1 cellular context compared by ENCODE assay signal in the genomic region with DNA sequence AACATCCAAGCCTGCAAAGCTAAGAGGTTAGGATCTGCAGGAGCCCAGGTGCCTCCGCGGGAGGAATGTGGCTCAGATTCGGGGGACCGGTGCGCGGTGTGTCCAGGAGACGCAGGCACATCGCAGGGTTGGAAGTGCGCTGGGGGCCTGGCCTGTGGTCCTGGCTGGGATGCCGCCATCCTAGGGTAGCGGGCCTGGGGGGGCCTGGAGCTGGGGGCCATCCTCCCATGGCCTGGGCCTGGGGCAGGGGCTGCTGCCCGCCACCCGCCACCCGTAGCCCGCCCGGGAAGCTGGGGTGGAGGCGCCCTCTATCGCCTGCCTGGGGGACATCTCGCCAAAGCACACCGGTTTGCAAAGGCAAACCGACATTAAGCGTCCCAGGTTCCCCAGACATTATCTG.
TF ChIP-seq lines count a peak whose summit lies in the region.

No MANE protein-coding gene starts in this region.

TF ChIP-seq in HepG2, 621 proteins besides CTCF, POLR2A, EP300 and RAD21 (continued from another document and continues in another):
- peak; percentile 59 for TF ChIP-seq ZNF687 (CRISPR knock-in tag; IDR thresholded peaks at IDR 0.05)
- peak; percentile 50; the same call in 1 of the 2 replicates for TF ChIP-seq HOXA5 (CRISPR knock-in tag; IDR thresholded peaks at IDR 0.05)
- no peak for TF ChIP-seq ZNF234 (CRISPR knock-in tag; conservative IDR thresholded peaks at IDR 0.05)
- TF ChIP-seq, protein P1, sequence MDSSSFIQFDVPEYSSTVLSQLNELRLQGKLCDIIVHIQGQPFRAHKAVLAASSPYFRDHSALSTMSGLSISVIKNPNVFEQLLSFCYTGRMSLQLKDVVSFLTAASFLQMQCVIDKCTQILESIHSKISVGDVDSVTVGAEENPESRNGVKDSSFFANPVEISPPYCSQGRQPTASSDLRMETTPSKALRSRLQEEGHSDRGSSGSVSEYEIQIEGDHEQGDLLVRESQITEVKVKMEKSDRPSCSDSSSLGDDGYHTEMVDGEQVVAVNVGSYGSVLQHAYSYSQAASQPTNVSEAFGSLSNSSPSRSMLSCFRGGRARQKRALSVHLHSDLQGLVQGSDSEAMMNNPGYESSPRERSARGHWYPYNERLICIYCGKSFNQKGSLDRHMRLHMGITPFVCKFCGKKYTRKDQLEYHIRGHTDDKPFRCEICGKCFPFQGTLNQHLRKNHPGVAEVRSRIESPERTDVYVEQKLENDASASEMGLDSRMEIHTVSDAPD (CRISPR knock-in tag; IDR thresholded peaks at IDR 0.05) = no peak
- no peak for TF ChIP-seq RCOR2 (CRISPR knock-in tag; IDR thresholded peaks at IDR 0.05)
- TF ChIP-seq KDM5B (CRISPR knock-in tag; IDR thresholded peaks at IDR 0.05; ENCODE audit: borderline replicate concordance) = no peak
- TF ChIP-seq SP2 (CRISPR knock-in tag; IDR thresholded peaks at IDR 0.05) = peak; percentile 32; the same call in 1 of the 2 replicates
- 0 out of 2 replicates have a peak, but pooled peaks have one; percentile 18 for TF ChIP-seq GATAD2A (CRISPR knock-in tag; IDR thresholded peaks at IDR 0.05)
- TF ChIP-seq ZFY (CRISPR knock-in tag; IDR thresholded peaks at IDR 0.05) = peak; percentile 32; the same call in 1 of the 2 replicates
- no peak for TF ChIP-seq FIP1L1 (IDR thresholded peaks at IDR 0.05; ENCODE audit: borderline replicate concordance, insufficient read depth, low read depth, low read length)
- TF ChIP-seq, protein P2, sequence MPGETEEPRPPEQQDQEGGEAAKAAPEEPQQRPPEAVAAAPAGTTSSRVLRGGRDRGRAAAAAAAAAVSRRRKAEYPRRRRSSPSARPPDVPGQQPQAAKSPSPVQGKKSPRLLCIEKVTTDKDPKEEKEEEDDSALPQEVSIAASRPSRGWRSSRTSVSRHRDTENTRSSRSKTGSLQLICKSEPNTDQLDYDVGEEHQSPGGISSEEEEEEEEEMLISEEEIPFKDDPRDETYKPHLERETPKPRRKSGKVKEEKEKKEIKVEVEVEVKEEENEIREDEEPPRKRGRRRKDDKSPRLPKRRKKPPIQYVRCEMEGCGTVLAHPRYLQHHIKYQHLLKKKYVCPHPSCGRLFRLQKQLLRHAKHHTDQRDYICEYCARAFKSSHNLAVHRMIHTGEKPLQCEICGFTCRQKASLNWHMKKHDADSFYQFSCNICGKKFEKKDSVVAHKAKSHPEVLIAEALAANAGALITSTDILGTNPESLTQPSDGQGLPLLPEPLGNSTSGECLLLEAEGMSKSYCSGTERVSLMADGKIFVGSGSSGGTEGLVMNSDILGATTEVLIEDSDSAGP (CRISPR knock-in tag; IDR thresholded peaks at IDR 0.05; ENCODE audit: borderline replicate concordance) = peak; percentile 22; the same call in 1 of the 2 replicates
- no peak for TF ChIP-seq ZNF33A (CRISPR knock-in tag; IDR thresholded peaks at IDR 0.05; ENCODE audit: borderline replicate concordance)
- peak; percentile 47; the same call in 1 of the 2 replicates for TF ChIP-seq HOXA3 (CRISPR knock-in tag; IDR thresholded peaks at IDR 0.05)
- TF ChIP-seq ZNF883 (CRISPR knock-in tag; IDR thresholded peaks at IDR 0.05; ENCODE audit: not compliant biosample characterization) = no peak
- TF ChIP-seq TBX3 (IDR thresholded peaks at IDR 0.05; ENCODE audit: borderline replicate concordance) = no peak
- no peak for TF ChIP-seq TEAD3 (CRISPR knock-in tag; optimal IDR thresholded peaks at IDR 0.05; ENCODE audit: borderline replicate concordance)
- no peak for TF ChIP-seq ZNF317 (CRISPR knock-in tag; IDR thresholded peaks at IDR 0.05)
- no peak for TF ChIP-seq RBM22 (optimal IDR thresholded peaks at IDR 0.05; ENCODE audit: low read length)
- peak; percentile 27; the same call in 1 of the 2 replicates for TF ChIP-seq SNAPC2 (CRISPR knock-in tag; IDR thresholded peaks at IDR 0.05)
- no peak; the same call in 1 of the 2 replicates for TF ChIP-seq ARID4A (CRISPR knock-in tag; IDR thresholded peaks at IDR 0.05; ENCODE audit: borderline replicate concordance)
- TF ChIP-seq, protein P3, sequence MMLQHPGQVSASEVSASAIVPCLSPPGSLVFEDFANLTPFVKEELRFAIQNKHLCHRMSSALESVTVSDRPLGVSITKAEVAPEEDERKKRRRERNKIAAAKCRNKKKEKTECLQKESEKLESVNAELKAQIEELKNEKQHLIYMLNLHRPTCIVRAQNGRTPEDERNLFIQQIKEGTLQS (CRISPR knock-in tag; IDR thresholded peaks at IDR 0.05) = no peak
- TF ChIP-seq, protein P4, sequence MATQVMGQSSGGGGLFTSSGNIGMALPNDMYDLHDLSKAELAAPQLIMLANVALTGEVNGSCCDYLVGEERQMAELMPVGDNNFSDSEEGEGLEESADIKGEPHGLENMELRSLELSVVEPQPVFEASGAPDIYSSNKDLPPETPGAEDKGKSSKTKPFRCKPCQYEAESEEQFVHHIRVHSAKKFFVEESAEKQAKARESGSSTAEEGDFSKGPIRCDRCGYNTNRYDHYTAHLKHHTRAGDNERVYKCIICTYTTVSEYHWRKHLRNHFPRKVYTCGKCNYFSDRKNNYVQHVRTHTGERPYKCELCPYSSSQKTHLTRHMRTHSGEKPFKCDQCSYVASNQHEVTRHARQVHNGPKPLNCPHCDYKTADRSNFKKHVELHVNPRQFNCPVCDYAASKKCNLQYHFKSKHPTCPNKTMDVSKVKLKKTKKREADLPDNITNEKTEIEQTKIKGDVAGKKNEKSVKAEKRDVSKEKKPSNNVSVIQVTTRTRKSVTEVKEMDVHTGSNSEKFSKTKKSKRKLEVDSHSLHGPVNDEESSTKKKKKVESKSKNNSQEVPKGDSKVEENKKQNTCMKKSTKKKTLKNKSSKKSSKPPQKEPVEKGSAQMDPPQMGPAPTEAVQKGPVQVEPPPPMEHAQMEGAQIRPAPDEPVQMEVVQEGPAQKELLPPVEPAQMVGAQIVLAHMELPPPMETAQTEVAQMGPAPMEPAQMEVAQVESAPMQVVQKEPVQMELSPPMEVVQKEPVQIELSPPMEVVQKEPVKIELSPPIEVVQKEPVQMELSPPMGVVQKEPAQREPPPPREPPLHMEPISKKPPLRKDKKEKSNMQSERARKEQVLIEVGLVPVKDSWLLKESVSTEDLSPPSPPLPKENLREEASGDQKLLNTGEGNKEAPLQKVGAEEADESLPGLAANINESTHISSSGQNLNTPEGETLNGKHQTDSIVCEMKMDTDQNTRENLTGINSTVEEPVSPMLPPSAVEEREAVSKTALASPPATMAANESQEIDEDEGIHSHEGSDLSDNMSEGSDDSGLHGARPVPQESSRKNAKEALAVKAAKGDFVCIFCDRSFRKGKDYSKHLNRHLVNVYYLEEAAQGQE (IDR thresholded peaks at IDR 0.05; ENCODE audit: borderline replicate concordance in 1 of 2, low read depth in 1 of 2, low read length in 2 of 2) = no peak
- no peak for TF ChIP-seq ZNF121 (CRISPR knock-in tag; IDR thresholded peaks at IDR 0.05)
- TF ChIP-seq NONO (IDR thresholded peaks at IDR 0.05) = no peak
- no peak for TF ChIP-seq NONO (CRISPR knock-in tag; conservative IDR thresholded peaks at IDR 0.05)
- no peak for TF ChIP-seq GLI4 (CRISPR knock-in tag; IDR thresholded peaks at IDR 0.05; ENCODE audit: borderline replicate concordance)
- no peak for TF ChIP-seq ZNF142 (CRISPR knock-in tag; IDR thresholded peaks at IDR 0.05)
- no peak for TF ChIP-seq PREB (CRISPR knock-in tag; IDR thresholded peaks at IDR 0.05)
- TF ChIP-seq MYC (CRISPR knock-in tag; IDR thresholded peaks at IDR 0.05; ENCODE audit: borderline replicate concordance) = 0 out of 2 replicates have a peak, but pooled peaks have one; percentile 35
